Comparison of ENCODE assay signal across 8 cellular contexts in the genomic region with DNA sequence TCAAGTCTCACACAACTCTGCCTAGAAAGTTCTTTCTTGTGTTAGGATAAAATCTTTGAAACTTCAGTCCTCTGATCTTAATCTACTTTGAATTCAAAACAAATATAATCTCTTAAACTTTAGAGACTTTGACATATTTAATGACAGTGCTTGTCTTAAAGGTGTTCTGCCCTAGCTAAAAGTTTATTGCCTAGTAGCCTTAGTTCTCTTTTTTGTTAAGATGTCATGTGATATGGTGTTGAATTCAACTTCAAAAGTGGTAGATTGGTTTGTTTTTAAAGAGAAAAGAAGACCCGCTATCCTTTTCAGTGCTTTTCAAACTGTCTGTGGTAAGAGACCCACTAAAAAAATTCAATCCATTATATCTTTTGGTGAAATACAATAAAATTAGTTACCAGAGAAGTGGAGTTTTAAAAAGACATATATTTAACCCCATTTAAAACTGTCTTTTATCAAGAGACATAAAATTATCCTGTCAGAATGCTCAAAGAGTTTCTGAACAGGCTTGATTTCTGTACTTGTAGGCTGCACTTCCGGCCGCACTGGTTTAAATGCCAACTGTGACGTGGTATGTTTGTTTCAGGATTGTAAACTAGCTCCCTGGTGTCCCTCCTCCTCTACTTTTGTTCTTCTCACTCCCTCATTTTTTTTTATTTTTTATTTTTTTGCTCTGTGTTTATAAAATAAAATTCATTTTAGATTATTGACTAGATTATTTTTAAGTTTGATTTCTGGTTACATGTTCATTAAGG.
DNase-seq lines count a peak whose midpoint lies in the region; ATAC-seq and TF ChIP-seq lines count a peak whose summit lies in the region.

No MANE protein-coding gene starts in this region.

- H3K27ac ChIP-seq in testis, result no peak overlapping the region

- no peaks in the 10 kb centered on the region for H3K9me3 ChIP-seq in testis

- intact Hi-C loops in testis (cut with DNase I; ENCODE audit: low total_unique reads), result no loop called here

- in situ Hi-C loops in T47D (cut with HindIII; ENCODE audit: low pct_unique_long_range_greater_than_20kb, low sequenced_read_pairs), result no loop called here

- DNase-seq in NCI-H2081 (lab: John Stamatoyannopoulos, UW) (peak; percentile 13 to 31), NCI-H2081 treated with DMSO at 0.1 percent for 48 hours (lab: John Stamatoyannopoulos, UW) (no peak), T47D (ENCODE audit: low read depth in 1 of 2, low spot score in 1 of 2) (peak; percentile 1 to 90), left kidney (ENCODE audit: low read depth, low spot score) (peak; percentile 71), testis (peak; percentile 56), dedifferentiated amniotic fluid mesenchymal stem cell (ENCODE audit: extremely low spot score) (no peak), activated T-cell treated with anti-CD3 and anti-CD28 coated beads for 4 hours (no peak)

- H3K4me1 ChIP-seq in testis, result peaks cover 7% of the 10 kb centered on the region

- no peak overlapping the region for H3K4me3 ChIP-seq in testis

- WGBS in testis, 2 donors, result 62 to 72% methylated on average over 4 of the region's 4 CpGs

- no peaks in the 10 kb centered on the region for H3K36me3 ChIP-seq in testis (ENCODE audit: low read depth, missing control alignments)

- TF ChIP-seq CTCF in testis (IDR thresholded peaks at IDR 0.05), result no peak

- no peak for ATAC-seq in GM18907 (IDR thresholded peaks at IDR 0.05; ENCODE audit: unreplicated experiment)

- H3K27me3 ChIP-seq in testis, result no peaks in the 10 kb centered on the region

- no peak for TF ChIP-seq POLR2A in testis (IDR thresholded peaks at IDR 0.05)

Comparison
In these comparisons a context has a peak if more than half of its experiments do, and no peak if none do; other contexts are left out.
1. DNase-seq: peak in NCI-H2081 (2 of 2), T47D (2 of 2), left kidney (single experiment) and testis (single experiment); none in NCI-H2081 treated with DMSO at 0.1 percent for 48 hours (single experiment), dedifferentiated amniotic fluid mesenchymal stem cell (single experiment) and activated T-cell treated with anti-CD3 and anti-CD28 coated beads for 4 hours (single experiment).